ENCODE assay signal across 8 cellular contexts in the genomic region with DNA sequence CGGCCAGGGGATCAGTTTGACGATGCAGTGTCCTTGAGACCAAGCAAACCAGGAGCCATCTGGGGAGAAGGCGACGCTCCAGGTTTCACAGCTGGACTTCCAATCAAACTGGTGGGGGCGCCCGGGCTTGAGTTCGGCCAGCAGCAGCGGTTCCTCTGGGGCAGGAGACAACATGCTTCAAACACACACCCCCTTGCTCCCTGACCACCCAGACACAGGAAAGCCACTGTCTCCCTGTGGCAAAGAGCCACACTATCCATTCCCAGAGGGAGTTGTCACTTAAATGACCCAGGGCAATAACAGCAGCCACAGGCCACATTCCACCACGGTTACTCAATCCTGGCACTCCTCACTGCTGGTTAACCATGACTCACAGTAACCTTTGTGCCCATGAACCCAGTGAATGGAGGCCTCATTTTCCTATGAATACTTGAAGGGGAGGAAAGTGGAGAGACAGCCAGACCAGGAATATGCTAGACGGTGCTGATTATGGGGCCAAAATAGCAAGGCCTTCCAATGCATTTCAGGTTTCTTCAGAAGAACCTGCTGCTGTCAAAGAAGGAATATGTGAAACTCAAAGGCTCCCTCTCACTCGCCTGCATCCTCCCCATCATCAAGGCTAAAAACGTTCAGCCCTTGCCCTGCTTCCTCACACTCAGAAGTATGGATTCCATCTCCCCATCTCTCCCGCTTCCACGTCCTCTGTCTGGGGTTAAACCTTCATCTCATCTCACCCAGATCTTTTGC. TPM values are rescaled to one million over a fixed set of nuclear protein-coding genes. Genes with fewer than 3 reads are reported as not detected.
DNase-seq lines count a peak whose midpoint lies in the region; ATAC-seq and TF ChIP-seq lines count a peak whose summit lies in the region.

No MANE protein-coding gene starts in this region.

- H3K9me3 Mint-ChIP-seq in activated CD8-positive, alpha-beta T cell treated with anti-CD3 and anti-CD28 coated beads, Interleukin-2, amount 10 ng/mL, durations not matched to agents 7 days and 5 days (ENCODE audit: insufficient read depth) = no peaks in the 10 kb centered on the region
- H3K9me3 Mint-ChIP-seq in glutamatergic neuron (ENCODE audit: unreplicated experiment) = no peaks in the 10 kb centered on the region

- peaks cover 29% of the 10 kb centered on the region for H3K36me3 Mint-ChIP-seq in activated CD8-positive, alpha-beta T cell treated with anti-CD3 and anti-CD28 coated beads, Interleukin-2, amount 10 ng/mL, durations not matched to agents 7 days and 5 days (ENCODE audit: low read depth)
- H3K36me3 Mint-ChIP-seq in glutamatergic neuron (ENCODE audit: unreplicated experiment) = no peaks in the 10 kb centered on the region

- H3K9ac ChIP-seq in parathyroid adenoma = no peak overlapping the region

- H3K4me2 ChIP-seq in parathyroid adenoma (ENCODE audit: low read length) = no peak overlapping the region

- no peak overlapping the region for H2AFZ ChIP-seq in parathyroid adenoma

- TF ChIP-seq CTCF in parathyroid adenoma (IDR thresholded peaks at IDR 0.05) (no peak), glutamatergic neuron (IDR thresholded peaks at IDR 0.05; ENCODE audit: partially characterized antibody, unreplicated experiment) (no peak)

- POLR2A ChIA-PET in activated CD8-positive, alpha-beta T cell treated with anti-CD3 and anti-CD28 coated beads, Interleukin-2, amount 10 ng/mL, durations not matched to agents 7 days and 5 days (lab: Charles Lee) = interaction anchor here (1.2 kb wide), 1 partner anchor 8 kb away, joined by 5 read pairs; a partner anchor contains a TSS

- peak; percentile 67 for DNase-seq in activated CD4-positive, alpha-beta T cell treated with anti-CD3 and anti-CD28 coated beads for 48 hours
- no peak for DNase-seq in activated CD4-positive, alpha-beta T cell treated with anti-CD3 and anti-CD28 coated beads, Interleukin-2, amount 50 U/mL, for 1 hour
- no peak for DNase-seq in activated CD8-positive, alpha-beta T cell treated with anti-CD3 and anti-CD28 coated beads, Interleukin-2, amount 10 ng/mL, durations not matched to agents 7 days and 5 days
- DNase-seq in globus pallidus (ENCODE audit: low spot score) (peak; percentile 60), GM19238 (ENCODE audit: insufficient read length, low spot score) (no peak), glutamatergic neuron (no peak), NCI-H2227 (lab: John Stamatoyannopoulos, UW; ENCODE audit: unreplicated experiment) (no peak)

- peak overlapping the region; percentile 15 for H3K27ac ChIP-seq in parathyroid adenoma

- no peaks in the 10 kb centered on the region for H3K36me3 ChIP-seq in parathyroid adenoma (ENCODE audit: control insufficient read depth, insufficient read depth, low read length)

- H3K79me2 ChIP-seq in parathyroid adenoma = peaks cover 14% of the 10 kb centered on the region

- H3K27ac Mint-ChIP-seq in activated CD8-positive, alpha-beta T cell treated with anti-CD3 and anti-CD28 coated beads, Interleukin-2, amount 10 ng/mL, durations not matched to agents 7 days and 5 days = peak overlapping the region; percentile 7
- H3K27ac Mint-ChIP-seq in glutamatergic neuron (ENCODE audit: unreplicated experiment) = no peak overlapping the region

- H3K4me3 Mint-ChIP-seq in activated CD8-positive, alpha-beta T cell treated with anti-CD3 and anti-CD28 coated beads, Interleukin-2, amount 10 ng/mL, durations not matched to agents 7 days and 5 days = no peak overlapping the region
- H3K4me3 Mint-ChIP-seq in glutamatergic neuron (ENCODE audit: unreplicated experiment) = no peak overlapping the region

- H3K4me1 Mint-ChIP-seq in activated CD8-positive, alpha-beta T cell treated with anti-CD3 and anti-CD28 coated beads, Interleukin-2, amount 10 ng/mL, durations not matched to agents 7 days and 5 days (ENCODE audit: low read depth) = peaks cover 17% of the 10 kb centered on the region
- no peaks in the 10 kb centered on the region for H3K4me1 Mint-ChIP-seq in glutamatergic neuron (ENCODE audit: low read depth, unreplicated experiment)

- ATAC-seq in activated CD8-positive, alpha-beta T cell treated with anti-CD3 and anti-CD28 coated beads, Interleukin-2, amount 10 ng/mL, durations not matched to agents 7 days and 5 days = no peak

- H3K9me3 ChIP-seq in parathyroid adenoma (ENCODE audit: control insufficient read depth, low read length) = no peaks in the 10 kb centered on the region

- CTCF ChIA-PET in activated CD8-positive, alpha-beta T cell treated with anti-CD3 and anti-CD28 coated beads, Interleukin-2, amount 10 ng/mL, durations not matched to agents 7 days and 5 days (lab: Charles Lee) = interaction anchor here (2.0 kb wide), 1 partner anchor 11 kb away, joined by 5 read pairs; no protein-coding TSS in a partner anchor

- H3K27me3 ChIP-seq in parathyroid adenoma (ENCODE audit: control insufficient read depth, insufficient read depth, low read length) = no peaks in the 10 kb centered on the region

- no peak overlapping the region for H3K4me3 ChIP-seq in parathyroid adenoma (ENCODE audit: low read depth, low read length)

- peaks cover 10% of the 10 kb centered on the region for H3K4me1 ChIP-seq in parathyroid adenoma

- no peaks in the 10 kb centered on the region for H3K27me3 Mint-ChIP-seq in activated CD8-positive, alpha-beta T cell treated with anti-CD3 and anti-CD28 coated beads, Interleukin-2, amount 10 ng/mL, durations not matched to agents 7 days and 5 days (ENCODE audit: low read depth)
- peaks cover 7% of the 10 kb centered on the region for H3K27me3 Mint-ChIP-seq in glutamatergic neuron (ENCODE audit: unreplicated experiment)

RNA-seq across cellular contexts. Expression of a gene that starts 8.5 kb away (rescaled TPM):
- 10 to 100 TPM; 44.6 to 45.0 TPM for total RNA-seq in activated CD8-positive, alpha-beta T cell treated with anti-CD3 and anti-CD28 coated beads, Interleukin-2, amount 10 ng/mL, durations not matched to agents 7 days and 5 days
- total RNA-seq in glutamatergic neuron (ENCODE audit: unreplicated experiment) = 76.4 TPM

RNA-seq across cellular contexts. Expression of a gene that starts 36.0 kb away (rescaled TPM):
- total RNA-seq in activated CD8-positive, alpha-beta T cell treated with anti-CD3 and anti-CD28 coated beads, Interleukin-2, amount 10 ng/mL, durations not matched to agents 7 days and 5 days = 10 to 100 TPM; 52.5 to 57.6 TPM
- total RNA-seq in glutamatergic neuron (ENCODE audit: unreplicated experiment) = 8.4 TPM

RNA-seq across cellular contexts. Expression of a gene that starts 51.3 kb away (rescaled TPM):
- 1 to 10 TPM; 7.5 to 8.2 TPM for total RNA-seq in activated CD8-positive, alpha-beta T cell treated with anti-CD3 and anti-CD28 coated beads, Interleukin-2, amount 10 ng/mL, durations not matched to agents 7 days and 5 days
- total RNA-seq in glutamatergic neuron (ENCODE audit: unreplicated experiment) = 13.3 TPM

Comparison
In these comparisons a context has a peak if more than half of its experiments do, and no peak if none do; other contexts are left out.
1. DNase-seq: peak in activated CD4-positive, alpha-beta T cell treated with anti-CD3 and anti-CD28 coated beads for 48 hours (single experiment) and globus pallidus (single experiment); none in activated CD4-positive, alpha-beta T cell treated with anti-CD3 and anti-CD28 coated beads, Interleukin-2, amount 50 U/mL, for 1 hour (single experiment), activated CD8-positive, alpha-beta T cell treated with anti-CD3 and anti-CD28 coated beads, Interleukin-2, amount 10 ng/mL, durations not matched to agents 7 days and 5 days (single experiment), GM19238 (single experiment), glutamatergic neuron (single experiment) and NCI-H2227 (single experiment).